In the genomic region with DNA sequence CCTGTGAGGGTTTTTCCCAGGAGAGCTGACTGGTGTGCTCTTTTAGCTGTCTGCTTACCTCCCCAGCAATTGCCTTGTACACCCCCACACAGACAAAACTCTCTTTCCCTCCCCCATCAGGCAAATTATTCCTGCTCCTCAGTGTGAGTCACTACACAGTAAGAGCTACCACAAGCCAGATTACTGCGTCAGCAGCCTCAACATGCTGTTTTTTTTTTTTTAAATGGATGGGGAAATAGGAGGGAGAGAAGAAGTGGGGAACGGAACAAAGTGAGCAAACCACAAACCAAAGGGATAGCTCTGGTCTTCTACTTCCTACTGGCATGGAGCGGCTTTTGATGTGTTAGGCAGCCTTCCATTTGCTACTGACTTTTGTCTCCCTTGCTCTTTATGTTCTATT, we compare ENCODE assay signal across 8 cellular contexts.
DNase-seq lines count a peak whose midpoint lies in the region; ATAC-seq lines count a peak whose summit lies in the region.

No MANE protein-coding gene starts in this region.

- DNase-seq in AG08396 (ENCODE audit: low spot score) (peak; percentile 63), HUDEP-2 (lab: John Stamatoyannopoulos, UW; ENCODE audit: unreplicated experiment in 76 of 76) (peak in 43 of 76 experiments; percentile 0 to 54 (median 11)), brain pericyte (ENCODE audit: low read depth, low spot score) (peak; percentile 67), medulla oblongata (ENCODE audit: extremely low spot score) (peak; percentile 48), NCI-H526 (lab: John Stamatoyannopoulos, UW) (no peak), NCI-H2171 treated with DMSO at 0.1 percent for 48 hours (lab: John Stamatoyannopoulos, UW) (no peak), NCI-H748 treated with DMSO at 0.1 percent for 48 hours (lab: John Stamatoyannopoulos, UW) (no peak)

- ATAC-seq in HG03342 (IDR thresholded peaks at IDR 0.05; ENCODE audit: unreplicated experiment), result no peak

Comparison
In these comparisons a context has a peak if more than half of its experiments do, and no peak if none do; other contexts are left out.
1. DNase-seq: peak in AG08396 (single experiment), HUDEP-2 (43 of 76), brain pericyte (single experiment) and medulla oblongata (single experiment); none in NCI-H526 (0 of 2), NCI-H2171 treated with DMSO at 0.1 percent for 48 hours (single experiment) and NCI-H748 treated with DMSO at 0.1 percent for 48 hours (single experiment).